In genomic region chr3:143849854-143850549, GRCh38 we compare ENCODE assay signal across 9 cellular contexts. TPM values are rescaled to one million over a fixed set of nuclear protein-coding genes. Genes with fewer than 3 reads are reported as not detected.
DNase-seq lines count a peak whose midpoint lies in the region; ATAC-seq and TF ChIP-seq lines count a peak whose summit lies in the region.
"Had no signal": no experiment of that assay in that cellular context is flagged by ENCODE, and none has a peak within 500 bp of the region (broad histone marks: within the 10 kb centered on the region; RNA-seq: fewer than 3 reads in every experiment).

No MANE protein-coding gene starts in this region.

- H3F3A ChIP-seq in smooth muscle cell (ENCODE audit: low read depth), result no peaks in the 10 kb centered on the region

- no peak for DNase-seq in activated T-cell treated with anti-CD3 and anti-CD28 coated beads, Interleukin-2, amount 50 U/mL, for 72 hours
- no peak for DNase-seq in activated T-cell treated with anti-CD3 and anti-CD28 coated beads, Interleukin-2, amount 50 U/mL, for 48 hours
- DNase-seq in dedifferentiated amniotic fluid mesenchymal stem cell (ENCODE audit: extremely low spot score) (peak; percentile 84), smooth muscle cell (lab: John Stamatoyannopoulos, UW; ENCODE audit: unreplicated experiment) (no peak), NCI-H82 treated with DMSO at 0.1 percent for 48 hours (lab: John Stamatoyannopoulos, UW; ENCODE audit: unreplicated experiment) (no peak), nephron progenitor cell (no peak)
- no peak for DNase-seq in activated effector memory CD4-positive, alpha-beta T cell treated with anti-CD3 and anti-CD28 coated beads, Interleukin-2, amount 50 U/mL, for 16 hours

- ATAC-seq in activated T-cell treated with anti-CD3 and anti-CD28 coated beads, Interleukin-2, amount 50 U/mL, for 72 hours (replicated peaks in 1 of 2), result no peak
- peak; percentile 47 for ATAC-seq in HG03439 (IDR thresholded peaks at IDR 0.05; ENCODE audit: unreplicated experiment)

- H3K27me3 Mint-ChIP-seq in activated T-cell treated with anti-CD3 and anti-CD28 coated beads, Interleukin-2, amount 50 U/mL, for 72 hours (ENCODE audit: low read depth), result no peaks in the 10 kb centered on the region
- H3K27me3 Mint-ChIP-seq in nephron progenitor cell (ENCODE audit: low read depth, poor library complexity), result no peaks in the 10 kb centered on the region

- H3K4me3 Mint-ChIP-seq in activated T-cell treated with anti-CD3 and anti-CD28 coated beads, Interleukin-2, amount 50 U/mL, for 72 hours, result peak overlapping the region; percentile 36 to 100
- H3K4me3 Mint-ChIP-seq in nephron progenitor cell, result no peak overlapping the region

- no peak overlapping the region for H2AFZ ChIP-seq in smooth muscle cell (ENCODE audit: low read depth)

- no peaks in the 10 kb centered on the region for H3K79me2 ChIP-seq in smooth muscle cell (ENCODE audit: low read depth)

- H3K27ac Mint-ChIP-seq in activated T-cell treated with anti-CD3 and anti-CD28 coated beads, Interleukin-2, amount 50 U/mL, for 72 hours, result no peak overlapping the region
- H3K27ac Mint-ChIP-seq in nephron progenitor cell, result no peak overlapping the region

- 49% methylated on average over 4 of the region's 4 CpGs for WGBS in smooth muscle cell (ENCODE audit: low lambda C conversion rate)

- H3K36me3 ChIP-seq in smooth muscle cell (ENCODE audit: low read depth), result no peaks in the 10 kb centered on the region
- H3K36me3 ChIP-seq: neutrophil had no signal

- no peak overlapping the region for H3K9ac ChIP-seq in smooth muscle cell (ENCODE audit: low read depth)

- H4K20me1 ChIP-seq in smooth muscle cell (ENCODE audit: low read depth), result no peaks in the 10 kb centered on the region

- peaks cover 47% of the 10 kb centered on the region for H3K4me1 Mint-ChIP-seq in activated T-cell treated with anti-CD3 and anti-CD28 coated beads, Interleukin-2, amount 50 U/mL, for 72 hours (ENCODE audit: low read depth)
- H3K4me1 Mint-ChIP-seq in nephron progenitor cell, result peaks cover 30% of the 10 kb centered on the region

- H3K4me3 ChIP-seq in smooth muscle cell, result no peak overlapping the region

- peak overlapping the region; percentile 33 for H3K4me2 ChIP-seq in smooth muscle cell

- no peaks in the 10 kb centered on the region for H3K9me3 ChIP-seq in smooth muscle cell (replicated peaks; ENCODE audit: low read depth)
- H3K9me3 ChIP-seq: neutrophil had no signal

- peak overlapping the region; percentile 2 for H3K27ac ChIP-seq in smooth muscle cell (ENCODE audit: low read depth)
- H3K27ac ChIP-seq: neutrophil had no signal

- no peaks in the 10 kb centered on the region for H3K27me3 ChIP-seq in smooth muscle cell (ENCODE audit: low read depth)

- peaks cover 0 to 2% of the 10 kb centered on the region in 2 donors for H3K36me3 Mint-ChIP-seq in activated T-cell treated with anti-CD3 and anti-CD28 coated beads, Interleukin-2, amount 50 U/mL, for 72 hours (ENCODE audit: insufficient read depth in 2 of 2)
- H3K36me3 Mint-ChIP-seq in nephron progenitor cell (ENCODE audit: low read depth), result no peaks in the 10 kb centered on the region

- TF ChIP-seq CTCF in smooth muscle cell (IDR thresholded peaks at IDR 0.05; ENCODE audit: borderline replicate concordance, insufficient read depth, poor library complexity, severe bottlenecking) (no peak), nephron progenitor cell (IDR thresholded peaks at IDR 0.05) (no peak)

- peaks cover 8% of the 10 kb centered on the region for H3K4me1 ChIP-seq in smooth muscle cell (ENCODE audit: low read depth)

- no peaks in the 10 kb centered on the region for H3K9me3 Mint-ChIP-seq in activated T-cell treated with anti-CD3 and anti-CD28 coated beads, Interleukin-2, amount 50 U/mL, for 72 hours
- no peaks in the 10 kb centered on the region for H3K9me3 Mint-ChIP-seq in nephron progenitor cell

RNA-seq across cellular contexts. Expression of gene SLC9A9, which starts 1.7 kb away (rescaled TPM):
- 1 to 10 TPM; 4.3 to 5.2 TPM for total RNA-seq in activated T-cell treated with anti-CD3 and anti-CD28 coated beads, Interleukin-2, amount 50 U/mL, for 72 hours
- 6.2 and 8.9 TPM in 2 replicates for total RNA-seq in smooth muscle cell
- polyA plus RNA-seq in smooth muscle cell, result 4.0 and 5.2 TPM in 2 replicates
